In genomic region chr9:128688501-128689292, GRCh38 we compare ENCODE assay signal across 1 cellular context.
TF ChIP-seq lines count a peak whose summit lies in the region.

A gene with protein sequence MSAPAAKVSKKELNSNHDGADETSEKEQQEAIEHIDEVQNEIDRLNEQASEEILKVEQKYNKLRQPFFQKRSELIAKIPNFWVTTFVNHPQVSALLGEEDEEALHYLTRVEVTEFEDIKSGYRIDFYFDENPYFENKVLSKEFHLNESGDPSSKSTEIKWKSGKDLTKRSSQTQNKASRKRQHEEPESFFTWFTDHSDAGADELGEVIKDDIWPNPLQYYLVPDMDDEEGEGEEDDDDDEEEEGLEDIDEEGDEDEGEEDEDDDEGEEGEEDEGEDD (plus strand): TSS chr9:128689222. CDS start chr9:128689583, 361 bp downstream.

TF ChIP-seq in K562, 482 proteins besides CTCF, POLR2A, EP300 and RAD21 (continued from another document and continues in another):
- TF ChIP-seq CTCFL (IDR thresholded peaks at IDR 0.05; ENCODE audit: borderline replicate concordance, insufficient read depth, low read depth, low read length, poor library complexity, severe bottlenecking) (no peak), BDP1 (IDR thresholded peaks at IDR 0.05; ENCODE audit: insufficient read depth, insufficient read length) (no peak), STAG1 (CRISPR knock-in tag; IDR thresholded peaks at IDR 0.05; ENCODE audit: borderline replicate concordance) (no peak; the same call in 1 of the 2 replicates), ELF2 (CRISPR knock-in tag; IDR thresholded peaks at IDR 0.05) (peak; percentile 77), YBX1 (IDR thresholded peaks at IDR 0.05) (no peak), TFAM (CRISPR knock-in tag; conservative IDR thresholded peaks at IDR 0.05) (no peak), PRDM10 (IDR thresholded peaks at IDR 0.05; ENCODE audit: partially characterized antibody) (peak; percentile 78), HDAC1 (IDR thresholded peaks at IDR 0.05) (0 out of 4 replicates have a peak, but pooled peaks of 1 of the 2 experiments have one; percentile 35), RBBP5 (IDR thresholded peaks at IDR 0.05; ENCODE audit: borderline replicate concordance, insufficient read depth, low read length, poor library complexity, severe bottlenecking) (peak; percentile 50), FOSL1 (tag; conservative IDR thresholded peaks at IDR 0.05) (0 out of 2 replicates have a peak, but pooled peaks have one; percentile 50), TEAD2 (tag; IDR thresholded peaks at IDR 0.05) (no peak; the same call in 1 of the 2 replicates), BCOR (IDR thresholded peaks at IDR 0.05) (no peak), ZNF347 (CRISPR knock-in tag; IDR thresholded peaks at IDR 0.05; ENCODE audit: low read depth) (peak; percentile 71; the same call in 1 of the 2 replicates), ZNF830 (CRISPR knock-in tag; IDR thresholded peaks at IDR 0.05) (0 out of 2 replicates have a peak, but pooled peaks have one; percentile 31), SMARCA5 (IDR thresholded peaks at IDR 0.05) (no peak), ZBTB12 (CRISPR knock-in tag; IDR thresholded peaks at IDR 0.05) (peak; percentile 49), CHD1 (IDR thresholded peaks at IDR 0.05; ENCODE audit: low read length) (no peak), ZNF785 (CRISPR knock-in tag; IDR thresholded peaks at IDR 0.05) (no peak), TBL1XR1 (IDR thresholded peaks at IDR 0.05; ENCODE audit: low read length in 2 of 2) (no peak; a peak in 1 of 4 replicates), NR2F6 (CRISPR knock-in tag; IDR thresholded peaks at IDR 0.05) (peak; percentile 82; the same call in 1 of the 2 replicates), ZNF695 (CRISPR knock-in tag; IDR thresholded peaks at IDR 0.05) (peak; percentile 86; the same call in 1 of the 2 replicates), SPI1 (IDR thresholded peaks at IDR 0.05; ENCODE audit: borderline replicate concordance, low read depth, low read length) (peak; percentile 52; the same call in 1 of the 2 replicates), NR2C2 (CRISPR knock-in tag; IDR thresholded peaks at IDR 0.05) (peak; percentile 61; the same call in 1 of the 2 replicates), NR2C2 (tag; IDR thresholded peaks at IDR 0.05) (no peak), KAT8 (IDR thresholded peaks at IDR 0.05; ENCODE audit: low read depth) (no peak), MEF2A (IDR thresholded peaks at IDR 0.05; ENCODE audit: control insufficient read depth, low read depth, low read length) (no peak), CBFB (CRISPR knock-in tag; IDR thresholded peaks at IDR 0.05) (peak; percentile 83; the same call in 1 of the 2 replicates), COPS2 (conservative IDR thresholded peaks at IDR 0.05) (no peak), DIDO1 (tag; IDR thresholded peaks at IDR 0.05; ENCODE audit: low read depth) (no peak), STAT5B (CRISPR knock-in tag; IDR thresholded peaks at IDR 0.05) (no peak), ZNF444 (CRISPR knock-in tag; IDR thresholded peaks at IDR 0.05) (0 out of 2 replicates have a peak, but pooled peaks have one; percentile 25), ZNF778 (CRISPR knock-in tag; IDR thresholded peaks at IDR 0.05) (no peak), SNIP1 (IDR thresholded peaks at IDR 0.05; ENCODE audit: low read depth) (no peak), ZNF780A (CRISPR knock-in tag; IDR thresholded peaks at IDR 0.05) (no peak), ZNF707 (CRISPR knock-in tag; conservative IDR thresholded peaks at IDR 0.05) (peak; percentile 58; the same call in 1 of the 2 replicates), RBM14 (IDR thresholded peaks at IDR 0.05; ENCODE audit: borderline replicate concordance, insufficient read depth, low read depth, low read length) (no peak), ZNF764 (CRISPR knock-in tag; IDR thresholded peaks at IDR 0.05; ENCODE audit: low read depth) (peak; percentile 82), ZKSCAN3 (CRISPR knock-in tag; IDR thresholded peaks at IDR 0.05) (no peak), NFYB (IDR thresholded peaks at IDR 0.05; ENCODE audit: extremely low read depth, insufficient read length) (no peak), MCM2 (IDR thresholded peaks at IDR 0.05; ENCODE audit: low read depth) (no peak), ZNF584 (CRISPR knock-in tag; IDR thresholded peaks at IDR 0.05; ENCODE audit: low read depth) (peak; percentile 91; the same call in 1 of the 2 replicates), ELF1 (tag; IDR thresholded peaks at IDR 0.05) (no peak), ETV5 (CRISPR knock-in tag; IDR thresholded peaks at IDR 0.05; ENCODE audit: low read depth) (peak; percentile 78), HBP1 (CRISPR knock-in tag; IDR thresholded peaks at IDR 0.05) (0 out of 2 replicates have a peak, but pooled peaks have one; percentile 80), ZNF133 (CRISPR knock-in tag; IDR thresholded peaks at IDR 0.05) (no peak; the same call in 1 of the 2 replicates)
- TF ChIP-seq, protein P1, sequence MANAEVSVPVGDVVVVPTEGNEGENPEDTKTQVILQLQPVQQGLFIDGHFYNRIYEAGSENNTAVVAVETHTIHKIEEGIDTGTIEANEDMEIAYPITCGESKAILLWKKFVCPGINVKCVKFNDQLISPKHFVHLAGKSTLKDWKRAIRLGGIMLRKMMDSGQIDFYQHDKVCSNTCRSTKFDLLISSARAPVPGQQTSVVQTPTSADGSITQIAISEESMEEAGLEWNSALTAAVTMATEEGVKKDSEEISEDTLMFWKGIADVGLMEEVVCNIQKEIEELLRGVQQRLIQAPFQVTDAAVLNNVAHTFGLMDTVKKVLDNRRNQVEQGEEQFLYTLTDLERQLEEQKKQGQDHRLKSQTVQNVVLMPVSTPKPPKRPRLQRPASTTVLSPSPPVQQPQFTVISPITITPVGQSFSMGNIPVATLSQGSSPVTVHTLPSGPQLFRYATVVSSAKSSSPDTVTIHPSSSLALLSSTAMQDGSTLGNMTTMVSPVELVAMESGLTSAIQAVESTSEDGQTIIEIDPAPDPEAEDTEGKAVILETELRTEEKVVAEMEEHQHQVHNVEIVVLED (CRISPR knock-in tag; IDR thresholded peaks at IDR 0.05) = peak; percentile 97
- TF ChIP-seq, protein P2, sequence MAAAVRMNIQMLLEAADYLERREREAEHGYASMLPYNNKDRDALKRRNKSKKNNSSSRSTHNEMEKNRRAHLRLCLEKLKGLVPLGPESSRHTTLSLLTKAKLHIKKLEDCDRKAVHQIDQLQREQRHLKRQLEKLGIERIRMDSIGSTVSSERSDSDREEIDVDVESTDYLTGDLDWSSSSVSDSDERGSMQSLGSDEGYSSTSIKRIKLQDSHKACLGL (CRISPR knock-in tag; IDR thresholded peaks at IDR 0.05; ENCODE audit: borderline replicate concordance, poor library complexity, severe bottlenecking) = peak; percentile 43
- TF ChIP-seq, protein P3, sequence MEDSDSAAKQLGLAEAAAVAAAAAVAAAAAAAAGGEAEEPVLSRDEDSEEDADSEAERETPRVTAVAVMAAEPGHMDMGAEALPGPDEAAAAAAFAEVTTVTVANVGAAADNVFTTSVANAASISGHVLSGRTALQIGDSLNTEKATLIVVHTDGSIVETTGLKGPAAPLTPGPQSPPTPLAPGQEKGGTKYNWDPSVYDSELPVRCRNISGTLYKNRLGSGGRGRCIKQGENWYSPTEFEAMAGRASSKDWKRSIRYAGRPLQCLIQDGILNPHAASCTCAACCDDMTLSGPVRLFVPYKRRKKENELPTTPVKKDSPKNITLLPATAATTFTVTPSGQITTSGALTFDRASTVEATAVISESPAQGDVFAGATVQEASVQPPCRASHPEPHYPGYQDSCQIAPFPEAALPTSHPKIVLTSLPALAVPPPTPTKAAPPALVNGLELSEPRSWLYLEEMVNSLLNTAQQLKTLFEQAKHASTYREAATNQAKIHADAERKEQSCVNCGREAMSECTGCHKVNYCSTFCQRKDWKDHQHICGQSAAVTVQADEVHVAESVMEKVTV (CRISPR knock-in tag; IDR thresholded peaks at IDR 0.05) = 0 out of 2 replicates have a peak, but pooled peaks have one; percentile 19
- TF ChIP-seq, protein P4, sequence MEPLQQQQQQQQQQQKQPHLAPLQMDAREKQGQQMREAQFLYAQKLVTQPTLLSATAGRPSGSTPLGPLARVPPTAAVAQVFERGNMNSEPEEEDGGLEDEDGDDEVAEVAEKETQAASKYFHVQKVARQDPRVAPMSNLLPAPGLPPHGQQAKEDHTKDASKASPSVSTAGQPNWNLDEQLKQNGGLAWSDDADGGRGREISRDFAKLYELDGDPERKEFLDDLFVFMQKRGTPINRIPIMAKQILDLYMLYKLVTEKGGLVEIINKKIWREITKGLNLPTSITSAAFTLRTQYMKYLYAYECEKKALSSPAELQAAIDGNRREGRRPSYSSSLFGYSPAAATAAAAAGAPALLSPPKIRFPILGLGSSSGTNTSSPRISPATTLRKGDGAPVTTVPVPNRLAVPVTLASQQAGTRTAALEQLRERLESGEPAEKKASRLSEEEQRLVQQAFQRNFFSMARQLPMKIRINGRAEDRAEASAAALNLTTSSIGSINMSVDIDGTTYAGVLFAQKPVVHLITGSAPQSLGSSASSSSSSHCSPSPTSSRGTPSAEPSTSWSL (CRISPR knock-in tag; IDR thresholded peaks at IDR 0.05; ENCODE audit: borderline replicate concordance) = peak; percentile 96; the same call in 1 of the 2 replicates
